2 cellular contexts compared by ENCODE assay signal in the genomic region with DNA sequence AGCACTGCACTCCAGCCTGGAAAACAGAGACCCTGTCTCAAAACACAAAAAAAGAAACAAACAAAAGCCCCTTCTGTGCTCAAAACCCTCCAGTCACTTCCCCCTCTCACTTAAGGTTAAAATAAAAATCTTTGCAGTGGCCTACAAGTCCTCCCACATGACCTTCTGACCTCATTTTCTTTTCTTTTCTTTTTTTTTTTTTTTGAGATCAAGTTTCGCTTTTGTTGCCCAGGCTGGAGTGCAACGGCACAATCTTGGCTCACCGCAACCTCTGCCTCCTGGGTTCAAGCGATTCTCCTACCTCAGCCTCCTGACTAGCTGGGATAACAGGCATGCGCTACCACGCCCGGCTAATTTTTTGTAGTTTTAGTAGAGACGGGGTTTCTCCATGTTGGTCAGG.
TF ChIP-seq lines count a peak whose summit lies in the region.
"Not testable (repeated sequence)": the region's sequence is repeated elsewhere in the genome, so short reads cannot be mapped to it uniquely, and the experiment has no call there.

No MANE protein-coding gene starts in this region.

TF ChIP-seq in K562, 482 proteins besides CTCF, POLR2A, EP300 and RAD21:
- TF ChIP-seq, protein P1, sequence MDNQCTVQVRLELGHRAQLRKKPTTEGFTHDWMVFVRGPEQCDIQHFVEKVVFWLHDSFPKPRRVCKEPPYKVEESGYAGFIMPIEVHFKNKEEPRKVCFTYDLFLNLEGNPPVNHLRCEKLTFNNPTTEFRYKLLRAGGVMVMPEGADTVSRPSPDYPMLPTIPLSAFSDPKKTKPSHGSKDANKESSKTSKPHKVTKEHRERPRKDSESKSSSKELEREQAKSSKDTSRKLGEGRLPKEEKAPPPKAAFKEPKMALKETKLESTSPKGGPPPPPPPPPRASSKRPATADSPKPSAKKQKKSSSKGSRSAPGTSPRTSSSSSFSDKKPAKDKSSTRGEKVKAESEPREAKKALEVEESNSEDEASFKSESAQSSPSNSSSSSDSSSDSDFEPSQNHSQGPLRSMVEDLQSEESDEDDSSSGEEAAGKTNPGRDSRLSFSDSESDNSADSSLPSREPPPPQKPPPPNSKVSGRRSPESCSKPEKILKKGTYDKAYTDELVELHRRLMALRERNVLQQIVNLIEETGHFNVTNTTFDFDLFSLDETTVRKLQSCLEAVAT (IDR thresholded peaks at IDR 0.05) = peak in 1 of 2 experiments; percentile 50; a peak in 1 of 4 replicates
- TF ChIP-seq CBFA2T3 (IDR thresholded peaks at IDR 0.05) (peak; percentile 57), BCOR (IDR thresholded peaks at IDR 0.05) (peak; percentile 30; the same call in 1 of the 2 replicates), SMARCA4 (IDR thresholded peaks at IDR 0.05) (0 out of 2 replicates have a peak, but pooled peaks have one; percentile 28), KDM1A (IDR thresholded peaks at IDR 0.05) (peak; percentile 50 to 53; a peak in 3 of 4 replicates), ZNF384 (IDR thresholded peaks at IDR 0.05; ENCODE audit: low read depth, low read length) (peak; percentile 68), NR2C1 (IDR thresholded peaks at IDR 0.05) (0 out of 2 replicates have a peak, but pooled peaks have one; percentile 30), RCOR1 (IDR thresholded peaks at IDR 0.05; ENCODE audit: borderline replicate concordance in 1 of 2, low read depth in 2 of 2, low read length in 2 of 2) (0 out of 4 replicates have a peak, but pooled peaks of 1 of the 2 experiments have one; percentile 5), CEBPB (tag; IDR thresholded peaks at IDR 0.05) (0 out of 2 replicates have a peak, but pooled peaks have one; percentile 21), NR2C2 (tag; IDR thresholded peaks at IDR 0.05) (peak; percentile 61), TRIM24 (IDR thresholded peaks at IDR 0.05) (peak in 1 of 2 experiments; percentile 12; a peak in 1 of 4 replicates), TAL1 (IDR thresholded peaks at IDR 0.05) (peak; percentile 26; the same call in 1 of the 2 replicates)
- not testable (repeated sequence) for TF ChIP-seq NR2C1 (tag; IDR thresholded peaks at IDR 0.05); NR2C2 (CRISPR knock-in tag; IDR thresholded peaks at IDR 0.05)

TF ChIP-seq in HepG2, 621 proteins besides CTCF, POLR2A, EP300 and RAD21:
- 0 out of 2 replicates have a peak, but pooled peaks have one; percentile 24 for TF ChIP-seq NR2F6 (IDR thresholded peaks at IDR 0.05)
- TF ChIP-seq NR2F6 (CRISPR knock-in tag; IDR thresholded peaks at IDR 0.05) = not testable (repeated sequence)
